In the genomic region with DNA sequence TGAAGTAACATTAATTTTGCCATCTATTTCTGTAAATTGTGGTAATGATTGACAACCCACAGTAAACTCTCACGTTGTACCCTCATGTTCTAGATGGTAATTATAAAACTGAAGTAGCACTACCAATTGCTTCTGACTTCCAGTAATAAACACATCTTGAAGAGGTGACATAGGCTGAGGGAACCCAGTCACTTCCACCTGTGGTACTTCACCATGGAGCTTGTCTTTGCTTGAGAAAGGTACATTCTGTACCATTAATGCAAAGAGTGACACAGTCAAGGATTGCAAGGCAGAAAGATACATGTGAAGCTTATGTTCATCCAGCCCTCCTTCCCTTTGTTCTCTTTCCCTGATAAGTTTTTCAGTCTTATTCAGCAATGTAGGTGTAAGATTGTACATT, we compare ENCODE assay signal across 28 cellular contexts. TPM values are rescaled to one million over a fixed set of nuclear protein-coding genes. Genes with fewer than 3 reads are reported as not detected.
DNase-seq lines count a peak whose midpoint lies in the region; ATAC-seq, FAIRE-seq and TF ChIP-seq lines count a peak whose summit lies in the region.
"Had no signal": no experiment of that assay in that cellular context is flagged by ENCODE, and none has a peak within 500 bp of the region (broad histone marks: within the 10 kb centered on the region; RNA-seq: fewer than 3 reads in every experiment).

No MANE protein-coding gene starts in this region.

- H3K4me1 ChIP-seq in heart left ventricle (peaks cover 12 to 96% (median 91%) of the 10 kb centered on the region in 12 donors), GM12878 (ENCODE audit: control insufficient read depth, insufficient read depth, low read length) (no peaks in the 10 kb centered on the region), esophagus squamous epithelium (peaks cover 0 to 82% (median 30%) of the 10 kb centered on the region in 3 donors)
- H3K4me1 ChIP-seq: breast epithelium had no signal

- H3K4me1 Mint-ChIP-seq in natural killer cell, result peaks cover 46 to 49% of the 10 kb centered on the region in 2 donors

- H4K20me1 ChIP-seq in GM12878 (ENCODE audit: control insufficient read depth, insufficient read depth), result no peaks in the 10 kb centered on the region; the same call in 1 of the 2 replicates

- H3K36me3 ChIP-seq in heart left ventricle (peaks cover 0 to 10% (median 0%) of the 10 kb centered on the region in 9 donors), GM12878 (ENCODE audit: control insufficient read depth in 2 of 2, insufficient read depth in 2 of 2, low read length in 1 of 2) (peaks cover 0 to 14% of the 10 kb centered on the region in 2 experiments; a peak in 2 of 4 replicates), esophagus squamous epithelium (peaks cover 0 to 7% (median 0%) of the 10 kb centered on the region in 3 donors)
- H3K36me3 ChIP-seq: breast epithelium, thyroid gland had no signal

- TF ChIP-seq CTCF in heart left ventricle (IDR thresholded peaks at IDR 0.05) (no peak), GM12878 (IDR thresholded peaks at IDR 0.05 in 2 of 3, conservative IDR thresholded peaks at IDR 0.05 in 1 of 3; ENCODE audit: control insufficient read depth in 2 of 3, extremely low read depth in 1 of 3, insufficient read depth in 1 of 3, low read depth in 3 of 3, low read length in 3 of 3) (no peak), natural killer cell (IDR thresholded peaks at IDR 0.05) (no peak), esophagus squamous epithelium (IDR thresholded peaks at IDR 0.05) (no peak)

- no peak for TF ChIP-seq POLR2A in heart left ventricle (IDR thresholded peaks at IDR 0.05)
- TF ChIP-seq POLR2A in GM12878 (IDR thresholded peaks at IDR 0.05; ENCODE audit: low read depth, low read length), result no peak
- TF ChIP-seq POLR2A in esophagus squamous epithelium (IDR thresholded peaks at IDR 0.05), result no peak

- in situ Hi-C loops in GM12878 (cut with MboI), result no loop called here

- no peaks in the 10 kb centered on the region for H3K9me3 ChIP-seq in heart left ventricle
- no peaks in the 10 kb centered on the region; the same call in 2 of the 3 replicates for H3K9me3 ChIP-seq in GM12878 (replicated peaks; ENCODE audit: control insufficient read depth, insufficient read depth, low read length)
- H3K9me3 ChIP-seq in esophagus squamous epithelium, result no peaks in the 10 kb centered on the region
- H3K9me3 ChIP-seq: BE2C, breast epithelium, thyroid gland had no signal

- H3K9me3 Mint-ChIP-seq in natural killer cell, result no peaks in the 10 kb centered on the region
- H3K9me3 Mint-ChIP-seq: H9; naive B cell; stimulated activated naive CD8-positive, alpha-beta T cell treated with anti-CD3 and anti-CD28 coated beads, Interleukin-15, Interleukin-2, amounts not matched to agents 100 ng/mL and 50 ng/mL, for 24 hours had no signal

- no peak overlapping the region for H3K4me3 ChIP-seq in heart left ventricle
- H3K4me3 ChIP-seq in GM12878, result no peak overlapping the region
- H3K4me3 ChIP-seq in esophagus squamous epithelium, result no peak overlapping the region
- H3K4me3 ChIP-seq: breast epithelium, skin epidermis, thyroid gland had no signal

- POLR2A ChIA-PET in GM12878 (lab: Charles Lee), result interaction anchor here (1.5 kb wide), 1 partner anchor 9 kb away, joined by 4 read pairs; no protein-coding TSS in a partner anchor

- H3K79me2 ChIP-seq in GM12878 (ENCODE audit: control insufficient read depth, insufficient read depth, low read length), result peaks cover 83% of the 10 kb centered on the region

- no peak overlapping the region for H3K4me3 Mint-ChIP-seq in natural killer cell
- H3K4me3 Mint-ChIP-seq: H9; naive B cell; stimulated activated naive CD8-positive, alpha-beta T cell treated with anti-CD3 and anti-CD28 coated beads, Interleukin-15, Interleukin-2, amounts not matched to agents 100 ng/mL and 50 ng/mL, for 24 hours had no signal

- intact Hi-C loops in heart left ventricle (cut with DNase I) (no loop called here), Right ventricle myocardium inferior (cut with DNase I) (no loop called here), GM12878 (cut with micrococcal nuclease; ENCODE audit: unreplicated experiment) (no loop called here), natural killer cell (cut with micrococcal nuclease) (no loop called here), esophagus squamous epithelium (cut with DNase I) (no loop called here)

- ATAC-seq in heart left ventricle (no peak), Right ventricle myocardium inferior (no peak), GM12878 (no peak; the same call in 1 of the 3 replicates), natural killer cell (no peak), GM18498 (IDR thresholded peaks at IDR 0.05; ENCODE audit: unreplicated experiment) (no peak)
- ATAC-seq: left cardiac atrium had no signal

- TF ChIP-seq RAD21 in GM12878 (IDR thresholded peaks at IDR 0.05; ENCODE audit: insufficient read depth, low read depth, low read length), result no peak

- peak overlapping the region; percentile 59 to 72 for H3K27ac Mint-ChIP-seq in natural killer cell
- H3K27ac Mint-ChIP-seq: H9; stimulated activated naive CD8-positive, alpha-beta T cell treated with anti-CD3 and anti-CD28 coated beads, Interleukin-15, Interleukin-2, amounts not matched to agents 100 ng/mL and 50 ng/mL, for 24 hours had no signal

- SMC1A ChIA-PET in GM12878 (lab: Charles Lee; ENCODE audit: uncharacterized antibody, unreplicated experiment), result interaction anchor here (0.6 to 1.8 kb wide), 6 partner anchors 10 to 245 kb away, joined by 3 to 5 read pairs (median 4); no protein-coding TSS in a partner anchor

- WGBS in heart left ventricle, 4 donors, result 22 to 43% (median 40%) methylated on average over 1 of the region's 1 CpG
- WGBS in GM12878 (ENCODE audit: insufficient coverage, insufficient replicate concordance, low lambda C conversion rate, missing lambda C conversion rate), result 94% methylated on average over 1 of the region's 1 CpG
- WGBS in esophagus squamous epithelium, 2 donors, result 50 to 58% methylated on average over 1 of the region's 1 CpG

- H3K36me3 Mint-ChIP-seq in natural killer cell, result no peaks in the 10 kb centered on the region

- no peak for FAIRE-seq in GM12878 (lab: Jason Lieb, UNC)
- FAIRE-seq: colon, TTC549 had no signal

- H3K27ac ChIP-seq in heart left ventricle (peak overlapping the region in 9 of 12 donors; percentile 17 to 74 (median 43)), GM12878 (ENCODE audit: control insufficient read depth, insufficient read depth) (no peak overlapping the region), esophagus squamous epithelium (peak overlapping the region in 1 of 4 donors; percentile 16)
- H3K27ac ChIP-seq: breast epithelium had no signal

- TF ChIP-seq EP300 in GM12878 (IDR thresholded peaks at IDR 0.05; ENCODE audit: borderline replicate concordance in 1 of 2, control insufficient read depth in 1 of 2, low read depth in 2 of 2, low read length in 2 of 2), result no peak

- no TSS peak for BruUV-seq in GM12878 (replicated peaks; lab: Mats Ljungman, UMichigan)

- H3K4me2 ChIP-seq in GM12878 (ENCODE audit: control insufficient read depth, insufficient read depth), result no peak overlapping the region

- RAD21 ChIA-PET in GM12878 (lab: Charles Lee; ENCODE audit: unreplicated experiment), result interaction anchor here (1.4 kb wide), 1 partner anchor 112 kb away, joined by 3 read pairs; no protein-coding TSS in a partner anchor

- H3K27me3 Mint-ChIP-seq in natural killer cell (ENCODE audit: low read depth in 2 of 2), result no peaks in the 10 kb centered on the region
- H3K27me3 Mint-ChIP-seq: naive B cell; stimulated activated naive CD8-positive, alpha-beta T cell treated with anti-CD3 and anti-CD28 coated beads, Interleukin-15, Interleukin-2, amounts not matched to agents 100 ng/mL and 50 ng/mL, for 24 hours had no signal

- CTCF ChIA-PET in GM12878 (lab: Yijun Ruan, JAX), result interaction anchor here (0.6 to 1.6 kb wide), 2 partner anchors 19 to 254 kb away, joined by 3 to 5 read pairs; no protein-coding TSS in a partner anchor

- H3K9ac ChIP-seq in GM12878 (ENCODE audit: control insufficient read depth, insufficient read depth, low read length), result no peak overlapping the region

- no peak overlapping the region for H2AFZ ChIP-seq in GM12878 (ENCODE audit: control insufficient read depth, low read depth, low read length)

- no peaks in the 10 kb centered on the region for H3K27me3 ChIP-seq in heart left ventricle
- H3K27me3 ChIP-seq in GM12878 (replicated peaks in 1 of 2; ENCODE audit: control insufficient read depth in 2 of 2, insufficient read depth in 2 of 2, low read length in 1 of 2), result no peaks in the 10 kb centered on the region
- H3K27me3 ChIP-seq in esophagus squamous epithelium, result no peaks in the 10 kb centered on the region
- H3K27me3 ChIP-seq: BE2C, breast epithelium, thyroid gland had no signal

- no peak for DNase-seq in heart left ventricle
- DNase-seq in Right ventricle myocardium inferior (ENCODE audit: missing footprints), result no peak
- DNase-seq in GM12878 (ENCODE audit: low read depth, low spot score), result no peak
- DNase-seq in natural killer cell, result no peak
- no peak for DNase-seq in esophagus squamous epithelium (lab: John Stamatoyannopoulos, UW)
- no peak for DNase-seq in superior temporal gyrus (ENCODE audit: extremely low spot score)
- DNase-seq: ACHN; activated CD4-positive, alpha-beta T cell treated with anti-CD3 and anti-CD28 coated beads for 1 hour; activated naive CD4-positive, alpha-beta T cell treated with anti-CD3 and anti-CD28 coated beads, Interleukin-2, amount 50 U/mL, for 16 hours; activated T-cell treated with anti-CD3 and anti-CD28 coated beads, Interleukin-2, amount 50 U/mL, for 48 hours; amygdala; BE2C; effector CD8-positive, alpha-beta T cell; H9; head of caudate nucleus; left cardiac atrium; naive B cell; NCI-H1105 treated with DMSO at 0.1 percent for 48 hours; NCI-H2081 treated with DMSO at 0.1 percent for 48 hours; NCI-H774; RPMI8226; thyroid gland had no signal

RNA-seq across cellular contexts. Expression of a gene that starts 11.2 kb away (rescaled TPM):
- total RNA-seq in heart left ventricle (100 to 1,000 TPM; 114 to 483 (median 332) TPM), Right ventricle myocardium inferior (416 TPM), GM12878 (2014; rRNA removed) (50.0 and 72.9 TPM in 2 replicates), GM12878 (2014; rRNA removed; fragmentation: Illumina TruSeq; extraction: Trizol) (104 and 108 TPM in 2 replicates), GM12878 (2021) (126 and 135 TPM in 2 replicates), natural killer cell (100 to 1,000 TPM in 2 of 3 donors, 10 to 100 TPM in 1; 97.0 to 135 (median 131) TPM), esophagus squamous epithelium (100 to 1,000 TPM in 1 of 4 donors, 10 to 100 TPM in 3; 68.7 to 123 (median 84.1) TPM)
- polyA plus RNA-seq in heart left ventricle (100 to 1,000 TPM in 1 of 2 donors, 10 to 100 TPM in 1; 37.4 to 178 TPM), GM12878 (2011; rRNA removed) (103 and 186 TPM in 2 replicates), GM12878 (2014; fragmentation: Illumina TruSeq; extraction: Trizol) (100.0 and 103 TPM in 2 replicates), GM12878 (2014; fragmentation: Nextera tagmentation; extraction: Ambion mirVana) (100 to 1,000 TPM; 159 to 379 TPM), GM12878 (2014; rRNA removed) (42.9 and 58.2 TPM in 2 replicates), GM12878 (2016; fragmentation: Nextera tagmentation; extraction: Ambion mirVana) (100 to 1,000 TPM; 172 to 176 TPM)
- total RNA-seq in GM12878 (2013; cell fraction: nucleolus; rRNA removed), result 99.2 and 113 TPM in 2 replicates
- polyA plus RNA-seq in GM12878 (2011; ENCODE audit: low read depth), result 38.7 TPM
- polyA plus RNA-seq in GM12878 (2011; cell fraction: cytosol; rRNA removed), result 21.6 and 23.2 TPM in 2 replicates
- polyA plus RNA-seq in GM12878 (2011; cell fraction: nucleus; rRNA removed), result 24.9 and 25.1 TPM in 2 replicates
- 50.2 and 59.7 TPM in 2 replicates for polyA plus RNA-seq in GM12878 (2012)
- 46.4 and 58.7 TPM in 2 replicates for polyA minus RNA-seq in GM12878 (2011; rRNA and poly(A)+ RNA removed)
- polyA minus RNA-seq in GM12878 (2011; cell fraction: cytosol; rRNA and poly(A)+ RNA removed), result 22.6 and 22.9 TPM in 2 replicates
- 38.0 and 58.4 TPM in 2 replicates for polyA minus RNA-seq in GM12878 (2011; cell fraction: nucleus; rRNA and poly(A)+ RNA removed)
